Comparison of ENCODE assay signal across 19 cellular contexts in the genomic region with DNA sequence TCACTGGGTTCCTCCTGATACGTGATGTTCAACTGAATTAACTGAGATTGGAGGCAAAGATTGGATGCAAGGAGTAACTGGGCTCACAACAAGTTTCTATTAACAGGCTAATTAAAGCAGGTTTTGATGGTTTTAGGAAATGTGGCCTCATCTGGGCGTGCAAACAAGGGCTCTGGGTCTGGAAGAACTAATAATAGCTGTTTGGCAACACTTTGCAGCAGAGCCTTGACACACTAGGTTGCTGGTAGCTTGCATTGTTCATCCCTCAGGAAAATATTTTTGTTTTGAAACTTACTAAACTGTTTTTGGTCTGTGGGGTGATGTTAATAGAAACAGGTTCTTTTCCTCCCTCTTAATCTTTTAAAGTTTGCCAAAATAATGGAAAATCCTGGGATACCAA.
"Had no signal": no experiment of that assay in that cellular context is flagged by ENCODE, and none has a peak within 500 bp of the region (broad histone marks: within the 10 kb centered on the region; RNA-seq: fewer than 3 reads in every experiment).

No MANE protein-coding gene starts in this region.

- H3K79me2 ChIP-seq: parathyroid adenoma had no signal

- H3K9me3 ChIP-seq: colonic mucosa, esophagus squamous epithelium, prostate gland, thyroid gland had no signal

- H3K27ac ChIP-seq: colonic mucosa, epithelial cell of prostate, esophagus squamous epithelium, parathyroid adenoma, prostate gland, thyroid gland had no signal

- H3K4me3 ChIP-seq: colonic mucosa, dorsolateral prefrontal cortex, esophagus squamous epithelium, prostate gland, thyroid gland had no signal

- ATAC-seq: sciatic nerve; stimulated activated naive B cell treated with anti-CD40 and anti-IgM and Interleukin-4, amounts not matched to agents 10 μg/mL and 1 μg/mL and 100 μg/mL, for 72 hours; stimulated activated naive CD8-positive, alpha-beta T cell treated with anti-CD3 and anti-CD28 coated beads, Interleukin-15, amount 100 ng/mL, for 72 hours had no signal

- DNase-seq: caudate nucleus; colonic mucosa; dorsolateral prefrontal cortex; effector CD8-positive, alpha-beta T cell; esophagus squamous epithelium; foreskin melanocyte; immature natural killer cell; mesendoderm; naive B cell; occipital lobe; stimulated activated CD4-positive, alpha-beta T cell treated with anti-CD3 and anti-CD28 coated beads, Interleukin-2, amount 100 ng/mL, for 24 hours; stimulated activated CD4-positive, alpha-beta T cell treated with anti-CD3 and anti-CD28 coated beads, Interleukin-4, amount 100 ng/mL, for 4 hours; stimulated activated naive B cell treated with anti-CD40 and anti-IgM and Interleukin-4, amounts not matched to agents 10 μg/mL and 1 μg/mL and 100 μg/mL, for 72 hours; stimulated activated naive CD8-positive, alpha-beta T cell treated with anti-CD3 and anti-CD28 coated beads, Interleukin-15, amount 100 ng/mL, for 72 hours; thyroid gland had no signal

- H3K36me3 ChIP-seq: colonic mucosa, esophagus squamous epithelium, prostate gland, thyroid gland had no signal

- H3K27me3 ChIP-seq: colonic mucosa, esophagus squamous epithelium, thyroid gland had no signal

- H2AFZ ChIP-seq: parathyroid adenoma had no signal

- H3K4me1 ChIP-seq: colonic mucosa, parathyroid adenoma had no signal
